ENCODE assay signal across 2 cellular contexts in genomic region chr19:38675611-38676010, GRCh38.
TF ChIP-seq lines count a peak whose summit lies in the region.

No MANE protein-coding gene starts in this region.

TF ChIP-seq in IMR-90, 13 proteins besides CTCF, POLR2A, EP300 and RAD21 (continued from another document):
- TF ChIP-seq MXI1 (IDR thresholded peaks at IDR 0.05; ENCODE audit: borderline replicate concordance, low read depth, low read length) (no peak), CEBPB (IDR thresholded peaks at IDR 0.05; ENCODE audit: low read depth, low read length) (no peak), MAFK (IDR thresholded peaks at IDR 0.05; ENCODE audit: low read depth, low read length) (no peak), FOS (IDR thresholded peaks at IDR 0.05; ENCODE audit: low read depth, low read length) (no peak), RCOR1 (IDR thresholded peaks at IDR 0.05; ENCODE audit: insufficient replicate concordance, low read length) (no peak), ELK1 (IDR thresholded peaks at IDR 0.05; ENCODE audit: borderline replicate concordance, low read depth, low read length) (no peak), MAZ (IDR thresholded peaks at IDR 0.05; ENCODE audit: borderline replicate concordance, low read depth, low read length) (no peak), RFX5 (IDR thresholded peaks at IDR 0.05; ENCODE audit: low read depth, low read length) (no peak), BHLHE40 (IDR thresholded peaks at IDR 0.05; ENCODE audit: low read depth, low read length) (no peak), SMC3 (IDR thresholded peaks at IDR 0.05; ENCODE audit: low read depth, low read length) (no peak), NFE2L2 (IDR thresholded peaks at IDR 0.05; ENCODE audit: low read depth, low read length) (no peak), USF2 (IDR thresholded peaks at IDR 0.05; ENCODE audit: low read depth, low read length) (no peak)

TF ChIP-seq in liver, 16 proteins besides CTCF, POLR2A, EP300 and RAD21 (continued from another document):
- TF ChIP-seq HNF4A (conservative IDR thresholded peaks at IDR 0.05), result peak in 1 of 2 donors; percentile 20
